ENCODE assay signal across 8 cellular contexts in genomic region chr19:12801466-12802266, GRCh38. TPM values are rescaled to one million over a fixed set of nuclear protein-coding genes. Genes with fewer than 3 reads are reported as not detected.
DNase-seq lines count a peak whose midpoint lies in the region; ATAC-seq and TF ChIP-seq lines count a peak whose summit lies in the region.

PRDX2 (minus strand) TSS chr19:12801800; CDS start chr19:12801261, 539 bp downstream.
THSD8 (plus strand) TSS chr19:12802069; CDS start chr19:12802072, 3 bp downstream.

- peaks cover 18 to 39% (median 29%) of the 10 kb centered on the region in 11 experiments; a peak in 21 of 22 replicates for H3K36me3 ChIP-seq in BLaER1 treated with 17β-estradiol and CSF1 and Interleukin-3, amounts not matched to agents 10 nM and 100 nM
- peaks cover 6% of the 10 kb centered on the region for H3K36me3 ChIP-seq in effector memory CD4-positive, alpha-beta T cell (ENCODE audit: control insufficient read depth, insufficient read depth, low read length)
- peaks cover 0 to 10% of the 10 kb centered on the region in 2 donors for H3K36me3 ChIP-seq in lung (ENCODE audit: control insufficient read depth in 2 of 2, insufficient read depth in 2 of 2, low read length in 2 of 2)

- TF ChIP-seq CTCF in HFF-Myc (IDR thresholded peaks at IDR 0.05; ENCODE audit: low read depth, low read length, missing control alignments): no peak
- no peak for TF ChIP-seq CTCF in lung (IDR thresholded peaks at IDR 0.05; ENCODE audit: control extremely low read depth, extremely low read depth)

- H3K27me3 ChIP-seq in BLaER1 treated with 17β-estradiol and CSF1 and Interleukin-3, amounts not matched to agents 10 nM and 100 nM: no peaks in the 10 kb centered on the region
- no peaks in the 10 kb centered on the region for H3K27me3 ChIP-seq in effector memory CD4-positive, alpha-beta T cell (replicated peaks; ENCODE audit: control insufficient read depth, insufficient read depth, low read length, poor library complexity, severe bottlenecking)
- no peaks in the 10 kb centered on the region for H3K27me3 ChIP-seq in lung (ENCODE audit: control insufficient read depth, insufficient read depth)

- WGBS in lung, 2 donors: 0% methylated on average over 67 to 78 of the region's 78 CpGs

- H3K27ac ChIP-seq in BLaER1 treated with 17β-estradiol and CSF1 and Interleukin-3, amounts not matched to agents 10 nM and 100 nM: peak within 1 kb of the TSS; percentile 41 to 90 (median 79); a peak in 21 of 22 replicates
- H3K27ac ChIP-seq in effector memory CD4-positive, alpha-beta T cell (ENCODE audit: insufficient read depth, low read length, poor library complexity, severe bottlenecking): peak within 1 kb of the TSS; percentile 60
- peak within 1 kb of the TSS; percentile 58 to 83 for H3K27ac ChIP-seq in lung (ENCODE audit: low read depth in 1 of 2, low read length in 1 of 2)

- ATAC-seq in lung (ENCODE audit: insufficient read depth, low FRiP score): peak; percentile 76

- H3K4me3 ChIP-seq in BLaER1 treated with 17β-estradiol and CSF1 and Interleukin-3, amounts not matched to agents 10 nM and 100 nM: peak within 1 kb of the TSS; percentile 74 to 91 (median 84)
- H3K4me3 ChIP-seq in HFF-Myc (replicated peaks; ENCODE audit: low read depth, low read length) (peak within 1 kb of the TSS; percentile 98), lung (peak within 1 kb of the TSS; percentile 67)
- peak within 1 kb of the TSS; percentile 80 for H3K4me3 ChIP-seq in effector memory CD4-positive, alpha-beta T cell (ENCODE audit: insufficient read depth, low read depth, low read length, poor library complexity, severe bottlenecking)

- H3K4me2 ChIP-seq in BLaER1 treated with 17β-estradiol and CSF1 and Interleukin-3, amounts not matched to agents 10 nM and 100 nM: peak within 1 kb of the TSS; percentile 88 to 98 (median 96)

- H3K9ac ChIP-seq in BLaER1 treated with 17β-estradiol and CSF1 and Interleukin-3, amounts not matched to agents 10 nM and 100 nM: peak within 1 kb of the TSS; percentile 80 to 94 (median 85)

- DNase-seq in HFF-Myc (ENCODE audit: extremely low read depth, low read depth): no peak
- DNase-seq in NCI-H69 (lab: John Stamatoyannopoulos, UW): peak; percentile 94
- DNase-seq in activated CD8-positive, alpha-beta memory T cell treated with anti-CD3 and anti-CD28 coated beads for 24 hours: peak; percentile 88
- peak; percentile 46 to 59 (median 50) for DNase-seq in effector memory CD4-positive, alpha-beta T cell
- peak; percentile 79 for DNase-seq in lung (ENCODE audit: low spot score)
- DNase-seq in stimulated activated CD8-positive, alpha-beta memory T cell treated with anti-CD3 and anti-CD28 coated beads, Interleukin-12 subunit alpha, Interleukin-12 subunit beta, amount 100 ng/mL, for 24 hours (ENCODE audit: extremely low read depth): peak; percentile 55
- no peak for DNase-seq in UCSD-AML1 (lab: John Stamatoyannopoulos, UW; ENCODE audit: unreplicated experiment)

- peaks cover 21 to 56% (median 42%) of the 10 kb centered on the region in 10 experiments for H3K4me1 ChIP-seq in BLaER1 treated with 17β-estradiol and CSF1 and Interleukin-3, amounts not matched to agents 10 nM and 100 nM
- H3K4me1 ChIP-seq in effector memory CD4-positive, alpha-beta T cell (ENCODE audit: control insufficient read depth, insufficient read depth, low read length, poor library complexity, severe bottlenecking): peaks cover 34% of the 10 kb centered on the region
- H3K4me1 ChIP-seq in lung (ENCODE audit: control insufficient read depth in 2 of 2, insufficient read depth in 2 of 2, low read length in 2 of 2): peaks cover 3% of the 10 kb centered on the region in 2 donors

- H3K9me3 ChIP-seq in BLaER1 treated with 17β-estradiol and CSF1 and Interleukin-3, amounts not matched to agents 10 nM and 100 nM (replicated peaks in 1 of 11): no peaks in the 10 kb centered on the region
- H3K9me3 ChIP-seq in effector memory CD4-positive, alpha-beta T cell (ENCODE audit: control insufficient read depth, low read length): no peaks in the 10 kb centered on the region
- H3K9me3 ChIP-seq in lung (ENCODE audit: control insufficient read depth in 2 of 2, insufficient read depth in 1 of 2, low read length in 1 of 2): no peaks in the 10 kb centered on the region

- peaks cover 0 to 26% (median 8%) of the 10 kb centered on the region in 11 experiments; a peak in 8 of 22 replicates for H4K20me1 ChIP-seq in BLaER1 treated with 17β-estradiol and CSF1 and Interleukin-3, amounts not matched to agents 10 nM and 100 nM

RNA-seq across cellular contexts. Expression of gene PRDX2, which starts in this region (rescaled TPM):
- 100 to 1,000 TPM; 166 to 196 TPM for total RNA-seq in lung
- 100 to 1,000 TPM; 132 to 181 TPM for polyA plus RNA-seq in lung

RNA-seq across cellular contexts. Expression of gene THSD8, which starts in this region (rescaled TPM):
- total RNA-seq in lung: 1 to 10 TPM; 1.8 to 2.2 TPM
- 1 to 10 TPM in 1 of 2 donors, under 1 TPM in 1; 0.10 to 6.2 TPM for polyA plus RNA-seq in lung

Comparison
In these comparisons a context has a peak if more than half of its experiments do, and no peak if none do; other contexts are left out.
1. DNase-seq: peak in NCI-H69 (single experiment), activated CD8-positive, alpha-beta memory T cell treated with anti-CD3 and anti-CD28 coated beads for 24 hours (single experiment), effector memory CD4-positive, alpha-beta T cell (3 of 3), lung (single experiment) and stimulated activated CD8-positive, alpha-beta memory T cell treated with anti-CD3 and anti-CD28 coated beads, Interleukin-12 subunit alpha, Interleukin-12 subunit beta, amount 100 ng/mL, for 24 hours (single experiment); none in HFF-Myc (single experiment) and UCSD-AML1 (single experiment).
2. Peak in every context shown above with its lines, with median percentiles within 50 percentile points of each other: H3K27ac ChIP-seq and H3K4me3 ChIP-seq.